Comparison of ENCODE assay signal across 8 cellular contexts in genomic region chr3:47803478-47804025, GRCh38. TPM values are rescaled to one million over a fixed set of nuclear protein-coding genes. Genes with fewer than 3 reads are reported as not detected.
A peak's percentile ranks its signal among the peaks of the same experiment; 100 is the strongest.
DNase-seq lines count a peak whose midpoint lies in the region; ATAC-seq, FAIRE-seq and TF ChIP-seq lines count a peak whose summit lies in the region.

No MANE protein-coding gene starts in this region.

- H3K27me3 ChIP-seq in keratinocyte (ENCODE audit: control insufficient read depth, extremely low read depth, insufficient read depth, low read length) (no peaks in the 10 kb centered on the region), testis (no peaks in the 10 kb centered on the region)

- H2AFZ ChIP-seq in keratinocyte (ENCODE audit: control insufficient read depth, low read length), result peak overlapping the region; percentile 88

- H3K4me1 Mint-ChIP-seq in activated T-helper 2 cell treated with anti-CD3 and anti-CD28 coated beads, Interferon-gamma antibody, Interleukin-2, Interleukin-4, amounts not matched to agents 10 μg/mL and 5 μg/mL and 100 μg/mL, durations not matched to agents 14 hours and 24 hours and 36 hours (ENCODE audit: low read depth), result peaks cover 13% of the 10 kb centered on the region

- ATAC-seq in GM18909 (IDR thresholded peaks at IDR 0.05; ENCODE audit: poor library complexity, unreplicated experiment), result no peak

- dilution Hi-C loops in keratinocyte (cut with MboI; ENCODE audit: extremely low pct_ligation_motif_present, low sequenced_read_pairs), result no loop called here

- H3K36me3 ChIP-seq in keratinocyte (ENCODE audit: control insufficient read depth in 2 of 2, extremely low read depth in 1 of 2, insufficient read depth in 2 of 2, low read length in 2 of 2), result peaks cover 0 to 3% of the 10 kb centered on the region in 2 experiments
- H3K36me3 ChIP-seq in testis (ENCODE audit: low read depth, missing control alignments), result no peaks in the 10 kb centered on the region

- no peaks in the 10 kb centered on the region for H3K27me3 Mint-ChIP-seq in activated T-helper 2 cell treated with anti-CD3 and anti-CD28 coated beads, Interferon-gamma antibody, Interleukin-2, Interleukin-4, amounts not matched to agents 10 μg/mL and 5 μg/mL and 100 μg/mL, durations not matched to agents 14 hours and 24 hours and 36 hours (ENCODE audit: low read depth)

- 0% methylated on average over 6 to 11 of the region's 20 CpGs for WGBS in testis, 2 donors

- TF ChIP-seq CTCF in keratinocyte (optimal IDR thresholded peaks at IDR 0.05 in 1 of 3, IDR thresholded peaks at IDR 0.05 in 1 of 3, conservative IDR thresholded peaks at IDR 0.05 in 1 of 3; ENCODE audit: extremely low read depth in 1 of 3, insufficient read depth in 2 of 3, low read length in 3 of 3) (no peak), testis (IDR thresholded peaks at IDR 0.05) (no peak), GM20000 (IDR thresholded peaks at IDR 0.05; ENCODE audit: extremely low read depth, missing control alignments) (no peak)

- H4K20me1 ChIP-seq in keratinocyte (ENCODE audit: control insufficient read depth, extremely low read depth, insufficient read depth, low read length), result no peaks in the 10 kb centered on the region

- H3K9me3 ChIP-seq in keratinocyte (ENCODE audit: control insufficient read depth, low read depth, low read length) (no peaks in the 10 kb centered on the region), testis (no peaks in the 10 kb centered on the region)

- H3K4me3 Mint-ChIP-seq in activated T-helper 2 cell treated with anti-CD3 and anti-CD28 coated beads, Interferon-gamma antibody, Interleukin-2, Interleukin-4, amounts not matched to agents 10 μg/mL and 5 μg/mL and 100 μg/mL, durations not matched to agents 14 hours and 24 hours and 36 hours (ENCODE audit: low read depth), result peak overlapping the region; percentile 97

- intact Hi-C loops in activated T-helper 2 cell treated with anti-CD3 and anti-CD28 coated beads, Interferon-gamma antibody, Interleukin-2, Interleukin-4, amounts not matched to agents 10 μg/mL and 5 μg/mL and 100 μg/mL, durations not matched to agents 14 hours and 24 hours and 36 hours (cut with micrococcal nuclease), result loop anchor here (1.0 kb wide), 3 partner anchors 21 to 290 kb away; partner anchors contain the start of gene ELP6
- intact Hi-C loops in testis (cut with DNase I; ENCODE audit: low total_unique reads), result no loop called here

- H3K9me3 Mint-ChIP-seq in activated T-helper 2 cell treated with anti-CD3 and anti-CD28 coated beads, Interferon-gamma antibody, Interleukin-2, Interleukin-4, amounts not matched to agents 10 μg/mL and 5 μg/mL and 100 μg/mL, durations not matched to agents 14 hours and 24 hours and 36 hours, result no peaks in the 10 kb centered on the region

- H3K4me2 ChIP-seq in keratinocyte (ENCODE audit: control insufficient read depth, extremely low read depth, insufficient read depth, low read depth, low read length), result peak overlapping the region; percentile 100

- H3K4me3 ChIP-seq in keratinocyte (ENCODE audit: control insufficient read depth in 2 of 3, extremely low read depth in 1 of 3, insufficient read depth in 2 of 3, low read depth in 1 of 3, low read length in 3 of 3), result peak overlapping the region; percentile 71 to 96 (median 88)
- peak overlapping the region; percentile 93 to 97 for H3K4me3 ChIP-seq in testis

- H3K9ac ChIP-seq in keratinocyte (ENCODE audit: control insufficient read depth, extremely low read depth, insufficient read depth, low read length), result peak overlapping the region; percentile 88

- H3K4me1 ChIP-seq in keratinocyte (ENCODE audit: control insufficient read depth, extremely low read depth, insufficient read depth, low read length) (peaks cover 11% of the 10 kb centered on the region), testis (peaks cover 14% of the 10 kb centered on the region)

- DNase-seq in stimulated activated CD4-positive, alpha-beta T cell treated with anti-CD3 and anti-CD28 coated beads, Interleukin-4, amount 100 ng/mL, for 24 hours, result peak; percentile 44
- no peak for DNase-seq in stimulated activated CD4-positive, alpha-beta T cell treated with anti-CD3 and anti-CD28 coated beads, Interleukin-2, amount 100 ng/mL, for 48 hours
- no peak for DNase-seq in activated T-helper 2 cell treated with anti-CD3 and anti-CD28 coated beads, Interferon-gamma antibody, Interleukin-2, Interleukin-4, amounts not matched to agents 10 μg/mL and 5 μg/mL and 100 μg/mL, durations not matched to agents 14 hours and 24 hours and 36 hours (ENCODE audit: low spot score)
- DNase-seq in keratinocyte (ENCODE audit: low read depth, low spot score) (no peak), testis (no peak), ureter (ENCODE audit: low spot score) (no peak), GM20000 (ENCODE audit: low spot score) (no peak)

- no peaks in the 10 kb centered on the region for H3K36me3 Mint-ChIP-seq in activated T-helper 2 cell treated with anti-CD3 and anti-CD28 coated beads, Interferon-gamma antibody, Interleukin-2, Interleukin-4, amounts not matched to agents 10 μg/mL and 5 μg/mL and 100 μg/mL, durations not matched to agents 14 hours and 24 hours and 36 hours (ENCODE audit: low read depth)

- H3K27ac Mint-ChIP-seq in activated T-helper 2 cell treated with anti-CD3 and anti-CD28 coated beads, Interferon-gamma antibody, Interleukin-2, Interleukin-4, amounts not matched to agents 10 μg/mL and 5 μg/mL and 100 μg/mL, durations not matched to agents 14 hours and 24 hours and 36 hours, result peak overlapping the region; percentile 95

- TF ChIP-seq POLR2A in testis (IDR thresholded peaks at IDR 0.05), result no peak

- H3K27ac ChIP-seq in keratinocyte (ENCODE audit: control insufficient read depth, insufficient read depth, low read length) (peak overlapping the region; percentile 94), testis (peak overlapping the region; percentile 91 to 97)

- H3K79me2 ChIP-seq in keratinocyte (ENCODE audit: control insufficient read depth, insufficient read depth, low read length), result peaks cover 18% of the 10 kb centered on the region

- H3K9me1 ChIP-seq in keratinocyte (ENCODE audit: control insufficient read depth, extremely low read depth, insufficient read depth, low read length), result no peaks in the 10 kb centered on the region

- FAIRE-seq in keratinocyte (lab: Jason Lieb, UNC), result no peak

RNA-seq across cellular contexts. Expression of gene DHX30, which starts 0.6 kb away (rescaled TPM):
- total RNA-seq in activated T-helper 2 cell treated with anti-CD3 and anti-CD28 coated beads, Interferon-gamma antibody, Interleukin-2, Interleukin-4, amounts not matched to agents 10 μg/mL and 5 μg/mL and 100 μg/mL, durations not matched to agents 14 hours and 24 hours and 36 hours, result 123 and 126 TPM in 2 replicates
- 28.3 to 44.0 TPM (median 29.5 TPM) in 3 replicates for polyA plus RNA-seq in keratinocyte
- 29.0 TPM for polyA plus RNA-seq in keratinocyte (2011; ENCODE audit: low read depth)
- 18.9 and 28.5 TPM in 2 replicates for polyA plus RNA-seq in keratinocyte (2011; cell fraction: cytosol; rRNA removed)
- 73.9 and 84.8 TPM in 2 replicates for polyA plus RNA-seq in keratinocyte (2011; cell fraction: nucleus; rRNA removed)
- 30.4 and 39.6 TPM in 2 replicates for polyA plus RNA-seq in keratinocyte (2012; ENCODE audit: low replicate concordance)
- polyA minus RNA-seq in keratinocyte, result 52.5 to 85.6 TPM (median 56.3 TPM) in 3 replicates
- polyA minus RNA-seq in keratinocyte (2011; cell fraction: cytosol; rRNA and poly(A)+ RNA removed), result 49.1 TPM
- 60.2 and 66.4 TPM in 2 replicates for polyA minus RNA-seq in keratinocyte (2011; cell fraction: nucleus; rRNA and poly(A)+ RNA removed)
- total RNA-seq in testis, result 100 to 1,000 TPM; 178 to 187 TPM
- polyA plus RNA-seq in testis (ENCODE audit: insufficient read depth, low read depth, low replicate concordance), result 216 TPM
- total RNA-seq in ureter, result 81.5 TPM

RNA-seq across cellular contexts. Expression of gene SMARCC1, which starts 21.9 kb away (rescaled TPM):
- 150 and 166 TPM in 2 replicates for total RNA-seq in activated T-helper 2 cell treated with anti-CD3 and anti-CD28 coated beads, Interferon-gamma antibody, Interleukin-2, Interleukin-4, amounts not matched to agents 10 μg/mL and 5 μg/mL and 100 μg/mL, durations not matched to agents 14 hours and 24 hours and 36 hours
- polyA plus RNA-seq in keratinocyte (21.4 to 39.7 TPM (median 29.7 TPM) in 3 replicates), testis (ENCODE audit: insufficient read depth, low read depth, low replicate concordance) (48.1 TPM)
- polyA plus RNA-seq in keratinocyte (2011; ENCODE audit: low read depth), result 51.9 TPM
- 24.0 and 28.3 TPM in 2 replicates for polyA plus RNA-seq in keratinocyte (2011; cell fraction: cytosol; rRNA removed)
- polyA plus RNA-seq in keratinocyte (2011; cell fraction: nucleus; rRNA removed), result 34.9 and 41.7 TPM in 2 replicates
- polyA plus RNA-seq in keratinocyte (2012; ENCODE audit: low replicate concordance), result 21.2 and 42.5 TPM in 2 replicates
- 36.7 to 110 TPM (median 58.3 TPM) in 3 replicates for polyA minus RNA-seq in keratinocyte
- 25.9 TPM for polyA minus RNA-seq in keratinocyte (2011; cell fraction: cytosol; rRNA and poly(A)+ RNA removed)
- 34.5 and 75.2 TPM in 2 replicates for polyA minus RNA-seq in keratinocyte (2011; cell fraction: nucleus; rRNA and poly(A)+ RNA removed)
- total RNA-seq in testis (10 to 100 TPM; 64.4 to 80.1 TPM), ureter (110 TPM)
